Comparison of ENCODE assay signal across 2 cellular contexts in genomic region chr11:20363500-20364411, GRCh38.
A peak's percentile ranks its signal among the peaks of the same experiment; 100 is the strongest.
TF ChIP-seq lines count a peak whose summit lies in the region.

Gene HTATIP2 (plus strand): TSS chr11:20363714. CDS start chr11:20364238, 524 bp downstream.

TF ChIP-seq in Ishikawa, 13 proteins besides CTCF, POLR2A, EP300 and RAD21 (continued from another document):
- TF ChIP-seq USF1 (IDR thresholded peaks at IDR 0.05), result peak; percentile 84
- TF ChIP-seq TEAD4 (IDR thresholded peaks at IDR 0.05), result no peak
- peak; percentile 53 for TF ChIP-seq ZBTB7A (IDR thresholded peaks at IDR 0.05; ENCODE audit: low read depth)
- peak; percentile 16; the same call in 1 of the 2 replicates for TF ChIP-seq TCF12 (IDR thresholded peaks at IDR 0.05; ENCODE audit: low read depth)
- no peak for TF ChIP-seq REST (IDR thresholded peaks at IDR 0.05; ENCODE audit: low read depth)

TF ChIP-seq in K562, 482 proteins besides CTCF, POLR2A, EP300 and RAD21 (continues in another document):
- TF ChIP-seq REST (CRISPR knock-in tag; IDR thresholded peaks at IDR 0.05; ENCODE audit: low read depth) (0 out of 2 replicates have a peak, but pooled peaks have one; percentile 63), GATAD2A (IDR thresholded peaks at IDR 0.05) (peak; percentile 84), ELK1 (CRISPR knock-in tag; IDR thresholded peaks at IDR 0.05) (no peak), TCF7 (IDR thresholded peaks at IDR 0.05; ENCODE audit: borderline replicate concordance) (0 out of 2 replicates have a peak, but pooled peaks have one; percentile 6), TFAP4 (CRISPR knock-in tag; IDR thresholded peaks at IDR 0.05; ENCODE audit: borderline replicate concordance) (peak; percentile 45; the same call in 1 of the 2 replicates), ZNF518B (CRISPR knock-in tag; IDR thresholded peaks at IDR 0.05) (no peak), PRDM10 (IDR thresholded peaks at IDR 0.05; ENCODE audit: partially characterized antibody) (peak; percentile 77), PCBP1 (IDR thresholded peaks at IDR 0.05; ENCODE audit: low read depth, low read length, poor library complexity, severe bottlenecking) (peak; percentile 85), TOE1 (IDR thresholded peaks at IDR 0.05; ENCODE audit: borderline replicate concordance) (peak; percentile 74; the same call in 1 of the 2 replicates), TOE1 (CRISPR knock-in tag; IDR thresholded peaks at IDR 0.05; ENCODE audit: borderline replicate concordance, low read depth) (no peak), EP400 (IDR thresholded peaks at IDR 0.05) (peak; percentile 78), ZNF280B (CRISPR knock-in tag; IDR thresholded peaks at IDR 0.05) (no peak), KDM2B (CRISPR knock-in tag; IDR thresholded peaks at IDR 0.05) (0 out of 2 replicates have a peak, but pooled peaks have one; percentile 43), THAP12 (CRISPR knock-in tag; IDR thresholded peaks at IDR 0.05) (no peak), E2F5 (CRISPR knock-in tag; IDR thresholded peaks at IDR 0.05) (0 out of 2 replicates have a peak, but pooled peaks have one; percentile 20), TEAD1 (CRISPR knock-in tag; IDR thresholded peaks at IDR 0.05) (peak; percentile 11 to 23; a peak in 1 of 4 replicates), MEF2D (tag; conservative IDR thresholded peaks at IDR 0.05; ENCODE audit: low read depth) (no peak; the same call in 1 of the 2 replicates), HEY1 (CRISPR knock-in tag; IDR thresholded peaks at IDR 0.05; ENCODE audit: borderline replicate concordance) (no peak), CREB3L1 (IDR thresholded peaks at IDR 0.05; ENCODE audit: borderline replicate concordance, low read depth) (peak; percentile 15; the same call in 1 of the 2 replicates), RAD51 (IDR thresholded peaks at IDR 0.05; ENCODE audit: borderline replicate concordance, low read depth) (peak; percentile 56; the same call in 1 of the 2 replicates), ETS1 (conservative IDR thresholded peaks at IDR 0.05; ENCODE audit: control insufficient read depth, low read depth, low read length) (0 out of 2 replicates have a peak, but pooled peaks have one; percentile 39), CHD1 (IDR thresholded peaks at IDR 0.05; ENCODE audit: low read length) (peak; percentile 91), JUND (IDR thresholded peaks at IDR 0.05; ENCODE audit: borderline replicate concordance, low read depth, low read length) (peak; percentile 72), JUND (tag; IDR thresholded peaks at IDR 0.05; ENCODE audit: borderline replicate concordance, low read depth, low read length) (no peak; the same call in 2 of the 3 replicates), BRD4 (IDR thresholded peaks at IDR 0.05) (peak; percentile 46; the same call in 1 of the 2 replicates), U2AF1 (optimal IDR thresholded peaks at IDR 0.05; ENCODE audit: low read depth, low read length) (peak; percentile 72), SNRNP70 (optimal IDR thresholded peaks at IDR 0.05; ENCODE audit: low read depth, low read length) (no peak), TGIF2 (CRISPR knock-in tag; IDR thresholded peaks at IDR 0.05) (0 out of 2 replicates have a peak, but pooled peaks have one; percentile 14), POLR2H (tag; IDR thresholded peaks at IDR 0.05; ENCODE audit: low read depth) (0 out of 2 replicates have a peak, but pooled peaks have one; percentile 57), ZBTB7A (IDR thresholded peaks at IDR 0.05; ENCODE audit: borderline replicate concordance, control insufficient read depth, low read depth, low read length) (peak; percentile 79; the same call in 1 of the 2 replicates), KLF6 (CRISPR knock-in tag; IDR thresholded peaks at IDR 0.05; ENCODE audit: borderline replicate concordance) (peak; percentile 94), KAT7 (CRISPR knock-in tag; IDR thresholded peaks at IDR 0.05; ENCODE audit: borderline replicate concordance) (peak; percentile 57; the same call in 1 of the 2 replicates)
